9 cellular contexts compared by ENCODE assay signal in genomic region chr22:27802389-27803079, GRCh38. TPM values are rescaled to one million over a fixed set of nuclear protein-coding genes. Genes with fewer than 3 reads are reported as not detected.
DNase-seq lines count a peak whose midpoint lies in the region; ATAC-seq and TF ChIP-seq lines count a peak whose summit lies in the region.
"Had no signal": no experiment of that assay in that cellular context is flagged by ENCODE, and none has a peak within 500 bp of the region (broad histone marks: within the 10 kb centered on the region; RNA-seq: fewer than 3 reads in every experiment).

No MANE protein-coding gene starts in this region.

- H2BK15ac ChIP-seq in mesendoderm (replicated peaks; ENCODE audit: low read depth): no peak overlapping the region

- no peaks in the 10 kb centered on the region for H3K9me3 ChIP-seq in upper lobe of right lung

- H3K36me3 ChIP-seq in mesendoderm (ENCODE audit: control insufficient read depth, insufficient read depth, low read length) (no peaks in the 10 kb centered on the region), upper lobe of right lung (no peaks in the 10 kb centered on the region)

- intact Hi-C loops in upper lobe of right lung (cut with DNase I): loop anchor here (10.0 kb wide), 1 partner anchor 1048 kb away; no protein-coding TSS in a partner anchor

- H3K79me2 ChIP-seq in mesendoderm (ENCODE audit: control insufficient read depth, insufficient read depth, low read length): no peaks in the 10 kb centered on the region

- H3K4me2 ChIP-seq in mesendoderm (ENCODE audit: low read length): peak overlapping the region; percentile 87

- no peak for ATAC-seq in activated naive CD4-positive, alpha-beta T cell treated with anti-CD3 and anti-CD28 coated beads, Interleukin-2, amount 50 U/mL, for 72 hours
- ATAC-seq in upper lobe of right lung: no peak
- ATAC-seq in HG02981 (IDR thresholded peaks at IDR 0.05; ENCODE audit: unreplicated experiment): no peak

- H3K4me3 Mint-ChIP-seq in activated naive CD4-positive, alpha-beta T cell treated with anti-CD3 and anti-CD28 coated beads, Interleukin-2, amount 10 ng/mL, durations not matched to agents 7 days and 5 days: peak overlapping the region; percentile 75

- H3K79me1 ChIP-seq in mesendoderm (ENCODE audit: low read length): no peaks in the 10 kb centered on the region

- H3K27me3 ChIP-seq in mesendoderm (ENCODE audit: insufficient read depth, low read length, poor library complexity) (peaks cover 29% of the 10 kb centered on the region), upper lobe of right lung (peaks cover 27% of the 10 kb centered on the region)

- H3K27me3 Mint-ChIP-seq in activated naive CD4-positive, alpha-beta T cell treated with anti-CD3 and anti-CD28 coated beads, Interleukin-2, amount 10 ng/mL, durations not matched to agents 7 days and 5 days: peaks cover 66% of the 10 kb centered on the region

- H3K56ac ChIP-seq in mesendoderm (ENCODE audit: low read length): peak overlapping the region; percentile 93

- H3K27ac Mint-ChIP-seq in activated naive CD4-positive, alpha-beta T cell treated with anti-CD3 and anti-CD28 coated beads, Interleukin-2, amount 10 ng/mL, durations not matched to agents 7 days and 5 days: no peak overlapping the region
- H3K27ac Mint-ChIP-seq in activated naive CD4-positive, alpha-beta T cell treated with anti-CD3 and anti-CD28 coated beads, Interleukin-2, amount 50 U/mL, for 72 hours: no peak overlapping the region

- no peak overlapping the region for H4K8ac ChIP-seq in mesendoderm (ENCODE audit: low read depth, low read length)

- TF ChIP-seq CTCF in choroid plexus epithelial cell (conservative IDR thresholded peaks at IDR 0.05; ENCODE audit: low read depth, low read length): no peak
- no peak for TF ChIP-seq CTCF in upper lobe of right lung (IDR thresholded peaks at IDR 0.05)

- H4K5ac ChIP-seq in mesendoderm (ENCODE audit: low read length): no peak overlapping the region

- peak overlapping the region; percentile 61 for H3K18ac ChIP-seq in mesendoderm (ENCODE audit: low read length)

- peak overlapping the region; percentile 30 for H2BK120ac ChIP-seq in mesendoderm (ENCODE audit: low read depth, low read length)

- H3K4me1 ChIP-seq in mesendoderm (ENCODE audit: control insufficient read depth, low read depth, low read length): peaks cover 7% of the 10 kb centered on the region
- peaks cover 20% of the 10 kb centered on the region for H3K4me1 ChIP-seq in upper lobe of right lung

- H3K23ac ChIP-seq in mesendoderm (ENCODE audit: low read length): peak overlapping the region; percentile 45

- H3K4ac ChIP-seq in mesendoderm (ENCODE audit: low read depth, low read length): peak overlapping the region; percentile 70

- no peak overlapping the region for H2BK5ac ChIP-seq in mesendoderm (ENCODE audit: low read length)

- DNase-seq in activated naive CD4-positive, alpha-beta T cell treated with anti-CD3 and anti-CD28 coated beads, Interleukin-2, amount 10 ng/mL, durations not matched to agents 7 days and 5 days: peak; percentile 25
- no peak for DNase-seq in activated naive CD4-positive, alpha-beta T cell treated with anti-CD3 and anti-CD28 coated beads, Interleukin-2, amount 50 U/mL, for 72 hours (ENCODE audit: low spot score in 2 of 2)
- no peak for DNase-seq in choroid plexus epithelial cell (ENCODE audit: low read depth)
- no peak for DNase-seq in mesendoderm
- DNase-seq in upper lobe of right lung: no peak
- no peak for DNase-seq in cerebellar nuclear complex (lab: John Stamatoyannopoulos, UW)
- no peak for DNase-seq in OCI-M1 (lab: John Stamatoyannopoulos, UW)

- no peak overlapping the region for H2AK5ac ChIP-seq in mesendoderm (ENCODE audit: low read length)

- H3K27ac ChIP-seq in mesendoderm (ENCODE audit: low read depth, low read length) (no peak overlapping the region), upper lobe of right lung (peak overlapping the region; percentile 66)
- H3K27ac ChIP-seq: VCaP had no signal

- CTCF ChIA-PET in activated naive CD4-positive, alpha-beta T cell treated with anti-CD3 and anti-CD28 coated beads, Interleukin-2, amount 10 ng/mL, durations not matched to agents 7 days and 5 days (lab: Charles Lee): no interaction called here

- H3K4me1 Mint-ChIP-seq in activated naive CD4-positive, alpha-beta T cell treated with anti-CD3 and anti-CD28 coated beads, Interleukin-2, amount 10 ng/mL, durations not matched to agents 7 days and 5 days: peaks cover 15% of the 10 kb centered on the region

- H3K4me3 ChIP-seq in choroid plexus epithelial cell (ENCODE audit: low read depth, low read length) (peak overlapping the region; percentile 82), mesendoderm (ENCODE audit: low read length) (peak overlapping the region; percentile 49), upper lobe of right lung (peak overlapping the region; percentile 69)

- no peaks in the 10 kb centered on the region for H3K36me3 Mint-ChIP-seq in activated naive CD4-positive, alpha-beta T cell treated with anti-CD3 and anti-CD28 coated beads, Interleukin-2, amount 10 ng/mL, durations not matched to agents 7 days and 5 days
- no peaks in the 10 kb centered on the region for H3K36me3 Mint-ChIP-seq in activated naive CD4-positive, alpha-beta T cell treated with anti-CD3 and anti-CD28 coated beads, Interleukin-2, amount 50 U/mL, for 72 hours

- H3K9me3 Mint-ChIP-seq in activated naive CD4-positive, alpha-beta T cell treated with anti-CD3 and anti-CD28 coated beads, Interleukin-2, amount 10 ng/mL, durations not matched to agents 7 days and 5 days: no peaks in the 10 kb centered on the region
- no peaks in the 10 kb centered on the region for H3K9me3 Mint-ChIP-seq in activated naive CD4-positive, alpha-beta T cell treated with anti-CD3 and anti-CD28 coated beads, Interleukin-2, amount 50 U/mL, for 72 hours

- peak overlapping the region; percentile 75 for H3K9ac ChIP-seq in mesendoderm (ENCODE audit: low read length)

- no CpG with 5 or more reads among the region's 33 CpGs for WGBS in mesendoderm (ENCODE audit: extremely low coverage, insufficient coverage, low lambda C conversion rate)

RNA-seq across cellular contexts. Expression of gene MN1, which starts 1.0 kb away (rescaled TPM):
- total RNA-seq in activated naive CD4-positive, alpha-beta T cell treated with anti-CD3 and anti-CD28 coated beads, Interleukin-2, amount 50 U/mL, for 72 hours: under 1 TPM; 0.14 to 0.16 TPM
- polyA plus RNA-seq in mesendoderm (2013, experiment 1 of 2): 1.3 TPM
- 1.4 TPM for polyA plus RNA-seq in mesendoderm (2013, experiment 2 of 2)
- total RNA-seq in upper lobe of right lung: 4.0 TPM
